ENCODE assay signal across 7 cellular contexts in genomic region chr16:626787-627457, GRCh38. TPM values are rescaled to one million over a fixed set of nuclear protein-coding genes. Genes with fewer than 3 reads are reported as not detected.
DNase-seq lines count a peak whose midpoint lies in the region; ATAC-seq and TF ChIP-seq lines count a peak whose summit lies in the region.
"Had no signal": no experiment of that assay in that cellular context is flagged by ENCODE, and none has a peak within 500 bp of the region (broad histone marks: within the 10 kb centered on the region; RNA-seq: fewer than 3 reads in every experiment).

No MANE protein-coding gene starts in this region.

- no peak for TF ChIP-seq POLR2A in upper lobe of left lung (IDR thresholded peaks at IDR 0.05)

- H3K9me3 ChIP-seq in fibroblast of lung (ENCODE audit: control insufficient read depth, insufficient read depth, low read depth, low read length) = no peaks in the 10 kb centered on the region
- no peaks in the 10 kb centered on the region for H3K9me3 ChIP-seq in upper lobe of left lung

- no peak for TF ChIP-seq EP300 in upper lobe of left lung (IDR thresholded peaks at IDR 0.05)

- H3K36me3 ChIP-seq in fibroblast of lung (ENCODE audit: control insufficient read depth, insufficient read depth, low read length) (peaks cover 6% of the 10 kb centered on the region), upper lobe of left lung (peaks cover 9 to 42% (median 36%) of the 10 kb centered on the region in 4 donors)

- no peak overlapping the region for H2AFZ ChIP-seq in fibroblast of lung (ENCODE audit: low read length)

- TF ChIP-seq CTCF in fibroblast of lung (conservative IDR thresholded peaks at IDR 0.05 in 1 of 2, IDR thresholded peaks at IDR 0.05 in 1 of 2; ENCODE audit: low read depth in 1 of 2, low read length in 2 of 2) (no peak), upper lobe of left lung (IDR thresholded peaks at IDR 0.05) (no peak)

- no peak for ATAC-seq in Right ventricle myocardium inferior
- peak in 1 of 2 donors; percentile 72 for ATAC-seq in upper lobe of left lung (ENCODE audit: low FRiP score in 2 of 2)

- DNase-seq in Right ventricle myocardium inferior (ENCODE audit: missing footprints) (peak; percentile 65), cardiac septum (ENCODE audit: low spot score) (no peak), fibroblast of lung (ENCODE audit: low read depth in 2 of 2) (peak; percentile 96 to 97), upper lobe of left lung (peak in 1 of 2 donors; percentile 73), cerebellar nuclear complex (lab: John Stamatoyannopoulos, UW) (no peak)
- no peak for DNase-seq in activated CD8-positive, alpha-beta memory T cell treated with anti-CD3 and anti-CD28 coated beads for 24 hours
- DNase-seq: NCI-H774 had no signal

- H4K20me1 ChIP-seq in fibroblast of lung (ENCODE audit: control insufficient read depth, extremely low read depth, insufficient read depth, low read length) = no peaks in the 10 kb centered on the region

- no peaks in the 10 kb centered on the region for H3K79me2 ChIP-seq in fibroblast of lung (ENCODE audit: control insufficient read depth, insufficient read depth, low read length)

- H3K27me3 ChIP-seq in fibroblast of lung (ENCODE audit: control insufficient read depth, insufficient read depth, low read length) = no peaks in the 10 kb centered on the region
- H3K27me3 ChIP-seq in upper lobe of left lung = no peaks in the 10 kb centered on the region

- H3K4me1 ChIP-seq in fibroblast of lung (ENCODE audit: control insufficient read depth, extremely low read depth, insufficient read depth, low read length) (peaks cover 2% of the 10 kb centered on the region), upper lobe of left lung (peaks cover 13 to 61% (median 49%) of the 10 kb centered on the region in 4 donors)

- no peak overlapping the region for H3K9ac ChIP-seq in fibroblast of lung (ENCODE audit: insufficient read depth, low read length)

- no peak overlapping the region for H3K4me2 ChIP-seq in fibroblast of lung (ENCODE audit: extremely low read depth, insufficient read depth, low read length)

- H3K4me3 ChIP-seq in fibroblast of lung (replicated peaks in 1 of 4; ENCODE audit: control extremely low read depth in 1 of 4, insufficient read depth in 1 of 4, low read depth in 3 of 4, low read length in 4 of 4) (no peak overlapping the region), upper lobe of left lung (no peak overlapping the region)

- intact Hi-C loops in Right ventricle myocardium inferior (cut with DNase I) (no loop called here), cardiac septum (cut with DNase I) (no loop called here)

- WGBS in upper lobe of left lung, 2 donors = 90 to 95% methylated on average over 24 to 25 of the region's 30 CpGs

- H3K27ac ChIP-seq in fibroblast of lung (ENCODE audit: insufficient read depth, low read length) (peak overlapping the region; percentile 66), upper lobe of left lung (peak overlapping the region in 3 of 4 donors; percentile 53 to 80 (median 62))

RNA-seq across cellular contexts. Expression of gene WFIKKN1, which starts 3.9 kb away (rescaled TPM):
- total RNA-seq in Right ventricle myocardium inferior (0.16 TPM), cardiac septum (0.40 TPM), fibroblast of lung (under 0.01 and 0.17 TPM in 2 replicates), upper lobe of left lung (10 to 100 TPM in 1 of 6 donors, 1 to 10 TPM in 5; 1.7 to 16.8 (median 5.8) TPM)
- polyA plus RNA-seq in fibroblast of lung = not detected in 2 replicates
- polyA plus RNA-seq in fibroblast of lung (2012) = 0.07 TPM in 1 of 2 replicates, not detected in the other
- polyA minus RNA-seq in fibroblast of lung (ENCODE audit: low replicate concordance) = not detected in 2 replicates

RNA-seq across cellular contexts. Expression of gene METTL26, which starts 9.2 kb away (rescaled TPM):
- total RNA-seq in Right ventricle myocardium inferior (53.5 TPM), cardiac septum (47.7 TPM), fibroblast of lung (71.7 and 75.2 TPM in 2 replicates), upper lobe of left lung (100 to 1,000 TPM in 4 of 6 donors, 10 to 100 TPM in 2; 69.5 to 210 (median 111) TPM)
- 39.2 and 49.7 TPM in 2 replicates for polyA plus RNA-seq in fibroblast of lung
- polyA plus RNA-seq in fibroblast of lung (2012) = 84.9 and 119 TPM in 2 replicates
- 47.6 and 53.0 TPM in 2 replicates for polyA minus RNA-seq in fibroblast of lung (ENCODE audit: low replicate concordance)

RNA-seq across cellular contexts. Expression of gene MCRIP2, which starts 14.7 kb away (rescaled TPM):
- total RNA-seq in Right ventricle myocardium inferior (194 TPM), cardiac septum (90.3 TPM), fibroblast of lung (18.0 and 21.8 TPM in 2 replicates), upper lobe of left lung (10 to 100 TPM; 34.9 to 85.7 (median 53.3) TPM)
- 2.8 and 3.4 TPM in 2 replicates for polyA plus RNA-seq in fibroblast of lung
- polyA plus RNA-seq in fibroblast of lung (2012) = 10.8 and 13.0 TPM in 2 replicates
- polyA minus RNA-seq in fibroblast of lung (ENCODE audit: low replicate concordance) = 1.9 and 2.9 TPM in 2 replicates

RNA-seq across cellular contexts. Expression of gene WDR90, which starts 22.2 kb away (rescaled TPM):
- total RNA-seq in Right ventricle myocardium inferior (7.7 TPM), cardiac septum (13.9 TPM), fibroblast of lung (4.6 and 4.8 TPM in 2 replicates), upper lobe of left lung (100 to 1,000 TPM in 1 of 6 donors, 10 to 100 TPM in 5; 18.8 to 174 (median 34.1) TPM)
- polyA plus RNA-seq in fibroblast of lung = 2.9 and 4.4 TPM in 2 replicates
- polyA plus RNA-seq in fibroblast of lung (2012) = 8.1 and 9.7 TPM in 2 replicates
- 3.3 and 8.7 TPM in 2 replicates for polyA minus RNA-seq in fibroblast of lung (ENCODE audit: low replicate concordance)

RNA-seq across cellular contexts. Expression of gene RAB40C, which starts 37.1 kb away (rescaled TPM):
- total RNA-seq in Right ventricle myocardium inferior = 8.8 TPM
- total RNA-seq in cardiac septum = 19.4 TPM
- 9.8 and 11.6 TPM in 2 replicates for total RNA-seq in fibroblast of lung
- 3.2 and 3.7 TPM in 2 replicates for polyA plus RNA-seq in fibroblast of lung
- polyA plus RNA-seq in fibroblast of lung (2012) = 8.3 and 10.1 TPM in 2 replicates
- 6.1 and 9.7 TPM in 2 replicates for polyA minus RNA-seq in fibroblast of lung (ENCODE audit: low replicate concordance)
- total RNA-seq in upper lobe of left lung = 100 to 1,000 TPM in 1 of 6 donors, 10 to 100 TPM in 5; 40.5 to 101 (median 61.5) TPM

Comparison
In these comparisons a context has a peak if more than half of its experiments do, and no peak if none do; other contexts are left out.
1. DNase-seq: peak in Right ventricle myocardium inferior (single experiment) and fibroblast of lung (2 of 2); none in cardiac septum (single experiment), activated CD8-positive, alpha-beta memory T cell treated with anti-CD3 and anti-CD28 coated beads for 24 hours (single experiment) and cerebellar nuclear complex (0 of 2).